ENCODE assay signal across 9 cellular contexts in genomic region chr17:45315583-45316270, GRCh38. TPM values are rescaled to one million over a fixed set of nuclear protein-coding genes. Genes with fewer than 3 reads are reported as not detected.
DNase-seq lines count a peak whose midpoint lies in the region; ATAC-seq, FAIRE-seq and TF ChIP-seq lines count a peak whose summit lies in the region.
"Had no signal": no experiment of that assay in that cellular context is flagged by ENCODE, and none has a peak within 500 bp of the region (broad histone marks: within the 10 kb centered on the region; RNA-seq: fewer than 3 reads in every experiment).

No MANE protein-coding gene starts in this region.

- H3K4me3 Mint-ChIP-seq in naive thymus-derived CD8-positive, alpha-beta T cell, result peak overlapping the region; percentile 76 to 96 (median 92)

- no peak for TF ChIP-seq POLR2A in GM12891 (IDR thresholded peaks at IDR 0.05; ENCODE audit: low read depth, low read length)

- H3K4me1 Mint-ChIP-seq in naive thymus-derived CD8-positive, alpha-beta T cell, result peaks cover 48 to 90% (median 85%) of the 10 kb centered on the region in 4 donors

- peaks cover 0 to 4% (median 0%) of the 10 kb centered on the region in 5 donors for H3K27me3 Mint-ChIP-seq in naive thymus-derived CD8-positive, alpha-beta T cell

- no peaks in the 10 kb centered on the region for H3K9me3 Mint-ChIP-seq in naive thymus-derived CD8-positive, alpha-beta T cell

- no peaks in the 10 kb centered on the region for H3K36me3 ChIP-seq in BE2C

- no peak for FAIRE-seq in GM12891 (lab: Jason Lieb, UNC)

- H3K4me1 ChIP-seq in BE2C, result peaks cover 20% of the 10 kb centered on the region

- peak overlapping the region; percentile 84 for H3K4me3 ChIP-seq in BE2C (ENCODE audit: low read depth, low read length)
- H3K4me3 ChIP-seq in choroid plexus epithelial cell (ENCODE audit: low read depth, low read length), result peak overlapping the region; percentile 95

- H3K9me3 ChIP-seq in BE2C, result no peaks in the 10 kb centered on the region

- no peaks in the 10 kb centered on the region for H3K27me3 ChIP-seq in BE2C

- POLR2A ChIA-PET in naive thymus-derived CD8-positive, alpha-beta T cell (lab: Charles Lee), result interaction anchor here (0.6 to 5.1 kb wide), 23 partner anchors 8 to 167 kb away, joined by 3 to 115 read pairs (median 5); partner anchors contain the start of genes FMNL1, HEXIM1 and HEXIM2

- no peak for ATAC-seq in naive thymus-derived CD8-positive, alpha-beta T cell

- TF ChIP-seq CTCF in BE2C (IDR thresholded peaks at IDR 0.05; ENCODE audit: low read depth, low read length) (no peak), choroid plexus epithelial cell (conservative IDR thresholded peaks at IDR 0.05; ENCODE audit: low read depth, low read length) (no peak)

- no peak for DNase-seq in BE2C
- DNase-seq in M059J (ENCODE audit: low read depth), result peak; percentile 13
- no peak for DNase-seq in choroid plexus epithelial cell (ENCODE audit: low read depth)
- DNase-seq in naive thymus-derived CD8-positive, alpha-beta T cell, result peak in 2 of 10 donors; percentile 3 to 18
- DNase-seq in T-helper 9 cell, result no peak
- DNase-seq in NCI-H2171 treated with DMSO at 0.1 percent for 48 hours (lab: John Stamatoyannopoulos, UW), result no peak
- DNase-seq in AML-193 (lab: John Stamatoyannopoulos, UW), result no peak
- DNase-seq in GM12891 (ENCODE audit: insufficient read length, low spot score), result no peak

- H3K36me3 Mint-ChIP-seq in naive thymus-derived CD8-positive, alpha-beta T cell, result peaks cover 0 to 5% (median 0%) of the 10 kb centered on the region in 3 donors

- H3K27ac Mint-ChIP-seq in naive thymus-derived CD8-positive, alpha-beta T cell, result peak overlapping the region; percentile 91 to 99 (median 96)

TF ChIP-seq in GM12891, 5 proteins besides CTCF, POLR2A, EP300 and RAD21:
- TF ChIP-seq TAF1 (IDR thresholded peaks at IDR 0.05; ENCODE audit: low read depth, low read length), result no peak
- no peak for TF ChIP-seq PAX5 (IDR thresholded peaks at IDR 0.05; ENCODE audit: insufficient read depth, low read length, severe bottlenecking)
- TF ChIP-seq POLR2AphosphoS5 (IDR thresholded peaks at IDR 0.05; ENCODE audit: low read depth, low read length), result no peak
- TF ChIP-seq SPI1 (IDR thresholded peaks at IDR 0.05; ENCODE audit: low read depth, low read length), result no peak
- TF ChIP-seq POU2F2 (IDR thresholded peaks at IDR 0.05; ENCODE audit: low read depth, low read length), result no peak
TF ChIP-seq in GM12891: peak in this region for 0.

RNA-seq across cellular contexts. Expression of gene MAP3K14, which starts 1.1 kb away (rescaled TPM):
- polyA plus RNA-seq in BE2C (2012; ENCODE audit: insufficient read depth, insufficient read length, low read depth), result 5.5 TPM
- 5.3 and 10.1 TPM in 2 replicates for total RNA-seq in M059J (2014; rRNA removed; shearing (Covaris generic))
- total RNA-seq in naive thymus-derived CD8-positive, alpha-beta T cell, result 10 to 100 TPM; 37.6 to 37.8 TPM
- polyA plus RNA-seq in naive thymus-derived CD8-positive, alpha-beta T cell, result 1 to 10 TPM in 2 of 3 donors, under 1 TPM in 1; 0.73 to 7.2 (median 1.8) TPM
- 12.4 TPM for polyA plus RNA-seq in GM12891 (2012; ENCODE audit: low read depth, missing spikeins)

RNA-seq across cellular contexts. Expression of gene SPATA32, which starts 53.8 kb away (rescaled TPM):
- not detected for polyA plus RNA-seq in BE2C (2012; ENCODE audit: insufficient read depth, insufficient read length, low read depth)
- not detected in 2 replicates for total RNA-seq in M059J (2014; rRNA removed; shearing (Covaris generic))
- total RNA-seq in naive thymus-derived CD8-positive, alpha-beta T cell, result under 1 TPM; 0.47 to 0.75 TPM
- polyA plus RNA-seq in naive thymus-derived CD8-positive, alpha-beta T cell, result under 1 TPM; 0.30 to 0.81 (median 0.44) TPM
- polyA plus RNA-seq in GM12891 (2012; ENCODE audit: low read depth, missing spikeins), result 0.35 TPM
- total RNA-seq: cerebellum had no signal
